8 cellular contexts compared by ENCODE assay signal in the genomic region with DNA sequence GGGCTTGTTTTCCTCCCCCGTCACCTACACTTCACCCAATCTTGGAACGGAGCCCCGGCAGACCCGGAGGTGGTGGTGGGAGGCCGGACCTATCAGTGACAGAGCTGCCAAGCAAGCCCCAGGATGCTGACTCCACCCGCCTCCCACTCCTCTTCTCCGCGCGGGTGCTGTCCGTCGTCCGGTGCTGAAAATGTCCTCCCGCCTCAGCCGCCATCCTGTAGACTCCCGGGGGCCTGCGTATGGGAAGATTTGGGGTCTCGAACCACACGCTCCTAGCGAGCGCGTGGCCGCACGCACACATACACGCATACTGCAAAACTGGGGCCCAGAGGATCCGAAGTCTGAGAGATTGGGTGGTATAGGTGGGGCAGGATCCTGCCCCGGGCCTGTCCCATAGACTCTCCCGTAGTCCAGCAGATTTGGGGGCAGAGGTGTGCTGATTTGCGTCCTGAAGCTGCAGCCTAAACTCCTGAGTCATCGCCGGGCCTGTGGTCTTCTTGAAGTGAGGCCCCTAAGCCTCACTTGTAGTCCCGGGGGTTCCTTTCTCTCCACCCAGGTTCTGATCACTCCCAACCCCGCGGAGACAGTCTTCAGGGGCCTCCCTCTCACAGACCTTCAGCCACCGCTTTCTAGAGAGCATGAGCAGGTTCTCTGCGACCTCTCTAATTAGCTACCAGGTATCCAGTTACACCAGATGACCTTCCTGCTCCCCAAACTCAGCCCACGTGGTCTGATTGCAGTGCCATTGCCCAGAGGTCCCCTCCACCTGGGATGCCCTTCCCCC. TPM values are rescaled to one million over a fixed set of nuclear protein-coding genes. Genes with fewer than 3 reads are reported as not detected.
A peak's percentile ranks its signal among the peaks of the same experiment; 100 is the strongest.
DNase-seq lines count a peak whose midpoint lies in the region; ATAC-seq and TF ChIP-seq lines count a peak whose summit lies in the region.

No MANE protein-coding gene starts in this region.

- CTCF ChIA-PET in A673 (lab: Charles Lee) (interaction anchor here (1.1 to 1.2 kb wide), 2 partner anchors 22 to 28 kb away, joined by 3 read pairs; no protein-coding TSS in a partner anchor), SK-N-SH (lab: Yijun Ruan, JAX) (interaction anchor here (0.6 to 6.2 kb wide), 9 partner anchors 8 to 140 kb away, joined by 3 to 63 read pairs (median 4); partner anchors contain the start of genes RAB1B and RIN1)

- DNase-seq in A673 (ENCODE audit: low spot score) (peak; percentile 92), SK-N-SH (no peak), ascending aorta (ENCODE audit: low spot score in 2 of 2) (peak in 1 of 2 donors; percentile 85), NCI-H510A treated with DMSO at 0.1 percent for 48 hours (lab: John Stamatoyannopoulos, UW) (no peak)
- DNase-seq in stimulated activated CD4-positive, alpha-beta T cell treated with anti-CD3 and anti-CD28 coated beads, Interleukin-12 subunit alpha, Interleukin-12 subunit beta, amount 100 ng/mL, for 24 hours (ENCODE audit: low read depth in 2 of 2) = peak; percentile 65 to 76

- no peak for TF ChIP-seq RAD21 in SK-N-SH (IDR thresholded peaks at IDR 0.05; ENCODE audit: low read length)

- H3K79me2 ChIP-seq in SK-N-SH (ENCODE audit: insufficient read depth) = peaks cover 37% of the 10 kb centered on the region; the same call in 1 of the 2 replicates

- peak overlapping the region; percentile 73 for H3K9ac ChIP-seq in SK-N-SH
- no peak overlapping the region for H3K9ac ChIP-seq in iPS-18a (ENCODE audit: low read length)

- H3K4me2 ChIP-seq in SK-N-SH = peak overlapping the region; percentile 94

- peak overlapping the region; percentile 91 for H3K27ac ChIP-seq in A673 (ENCODE audit: low read depth, low read length, poor library complexity, severe bottlenecking)
- peak overlapping the region; percentile 90 to 97 for H3K27ac ChIP-seq in SK-N-SH (ENCODE audit: low read depth in 2 of 2, low read length in 1 of 2)
- peak overlapping the region; percentile 93 to 94 for H3K27ac ChIP-seq in ascending aorta
- H3K27ac ChIP-seq in iPS-18a (ENCODE audit: low read length) = no peak overlapping the region

- TF ChIP-seq EP300 in SK-N-SH (IDR thresholded peaks at IDR 0.05; ENCODE audit: borderline replicate concordance in 1 of 2, low read depth in 1 of 2, low read length in 1 of 2) = no peak

- no peaks in the 10 kb centered on the region for H3K9me3 ChIP-seq in A673 (ENCODE audit: low read depth, low read length, poor library complexity, severe bottlenecking)
- no peaks in the 10 kb centered on the region for H3K9me3 ChIP-seq in SK-N-SH
- H3K9me3 ChIP-seq in ascending aorta = no peaks in the 10 kb centered on the region
- no peaks in the 10 kb centered on the region for H3K9me3 ChIP-seq in iPS-18a (ENCODE audit: control insufficient read depth, low read depth, low read length)

- H3K36me3 ChIP-seq in A673 (ENCODE audit: insufficient read depth, low read length, poor library complexity, severe bottlenecking) (no peaks in the 10 kb centered on the region), SK-N-SH (replicated peaks in 1 of 2; ENCODE audit: control insufficient read depth in 1 of 2, insufficient read depth in 2 of 2, low read length in 1 of 2) (peaks cover 0 to 17% of the 10 kb centered on the region in 2 experiments), ascending aorta (peaks cover 0 to 9% of the 10 kb centered on the region in 2 donors), iPS-18a (ENCODE audit: control insufficient read depth, low read depth, low read length) (no peaks in the 10 kb centered on the region)

- WGBS in SK-N-SH (ENCODE audit: low lambda C conversion rate) = 19% methylated on average over 28 of the region's 36 CpGs

- H3K4me1 ChIP-seq in A673 (ENCODE audit: insufficient read depth, low read length, poor library complexity, severe bottlenecking) (peaks cover 19% of the 10 kb centered on the region), SK-N-SH (ENCODE audit: control insufficient read depth in 1 of 2, insufficient read depth in 2 of 2, low read depth in 1 of 2, low read length in 1 of 2) (peaks cover 7 to 36% of the 10 kb centered on the region in 2 experiments; a peak in 2 of 4 replicates), ascending aorta (peaks cover 8 to 22% of the 10 kb centered on the region in 2 donors), iPS-18a (ENCODE audit: control insufficient read depth, low read depth, low read length) (peaks cover 7% of the 10 kb centered on the region)

- TF ChIP-seq CTCF in A673 (conservative IDR thresholded peaks at IDR 0.05; ENCODE audit: low read depth, low read length) = no peak
- TF ChIP-seq CTCF in SK-N-SH (IDR thresholded peaks at IDR 0.05) = no peak
- TF ChIP-seq CTCF in ascending aorta (IDR thresholded peaks at IDR 0.05) = no peak

- peaks cover 9% of the 10 kb centered on the region for H3F3A ChIP-seq in SK-N-SH (replicated peaks; ENCODE audit: insufficient read depth)

- H3K9me2 ChIP-seq in SK-N-SH = no peaks in the 10 kb centered on the region

- no peaks in the 10 kb centered on the region for H3K27me3 ChIP-seq in A673 (replicated peaks; ENCODE audit: insufficient read depth, low read depth, low read length, poor library complexity)
- no peaks in the 10 kb centered on the region for H3K27me3 ChIP-seq in SK-N-SH (ENCODE audit: insufficient read depth)
- peaks cover 8% of the 10 kb centered on the region for H3K27me3 ChIP-seq in ascending aorta
- peaks cover 34% of the 10 kb centered on the region for H3K27me3 ChIP-seq in iPS-18a (ENCODE audit: control insufficient read depth, insufficient read depth, low read length)

- ATAC-seq in GM18867 (IDR thresholded peaks at IDR 0.05; ENCODE audit: unreplicated experiment) (peak; percentile 29), HG03108 (IDR thresholded peaks at IDR 0.05; ENCODE audit: unreplicated experiment) (peak; percentile 25)

- peak overlapping the region; percentile 55; the same call in 1 of the 2 replicates for H2AFZ ChIP-seq in SK-N-SH (ENCODE audit: low read depth)

- BruUV-seq in A673 (replicated peaks; lab: Mats Ljungman, UMichigan) = TSS peak; percentile 89

- H3K4me3 ChIP-seq in A673 (ENCODE audit: low read depth, low read length, poor library complexity, severe bottlenecking) = peak overlapping the region; percentile 77
- H3K4me3 ChIP-seq in SK-N-SH (ENCODE audit: low read depth in 2 of 2, low read length in 1 of 2) = peak overlapping the region; percentile 84 to 90
- H3K4me3 ChIP-seq in ascending aorta = peak overlapping the region; percentile 72 to 74
- H3K4me3 ChIP-seq in iPS-18a (ENCODE audit: low read length) = peak overlapping the region; percentile 76

- POLR2A ChIA-PET in A673 (lab: Charles Lee; ENCODE audit: low non-redundant PET) (interaction anchor here (0.6 to 1.2 kb wide), 2 partner anchors 23 to 166 kb away, joined by 5 to 13 read pairs; no protein-coding TSS in a partner anchor), SK-N-SH (lab: Yijun Ruan, JAX) (interaction anchor here (0.7 to 4.2 kb wide), 12 partner anchors 9 to 240 kb away, joined by 3 to 19 read pairs (median 4); partner anchors contain the start of gene CD248)

- intact Hi-C loops in A673 (cut with micrococcal nuclease; ENCODE audit: unreplicated experiment) (no loop called here), ascending aorta (cut with DNase I) (loop anchor here (1.0 to 2.0 kb wide), 3 partner anchors 21 to 131 kb away; partner anchors contain the start of genes NPAS4 and RAB1B)

- H4K20me1 ChIP-seq in SK-N-SH (ENCODE audit: insufficient read depth) = 0 out of 2 replicates have a peak, but pooled peaks cover 2% of the 10 kb centered on the region

TF ChIP-seq in SK-N-SH, 30 proteins besides CTCF, POLR2A, EP300 and RAD21 (continues in another document):
- TF ChIP-seq, protein P1, sequence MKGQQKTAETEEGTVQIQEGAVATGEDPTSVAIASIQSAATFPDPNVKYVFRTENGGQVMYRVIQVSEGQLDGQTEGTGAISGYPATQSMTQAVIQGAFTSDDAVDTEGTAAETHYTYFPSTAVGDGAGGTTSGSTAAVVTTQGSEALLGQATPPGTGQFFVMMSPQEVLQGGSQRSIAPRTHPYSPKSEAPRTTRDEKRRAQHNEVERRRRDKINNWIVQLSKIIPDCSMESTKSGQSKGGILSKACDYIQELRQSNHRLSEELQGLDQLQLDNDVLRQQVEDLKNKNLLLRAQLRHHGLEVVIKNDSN (IDR thresholded peaks at IDR 0.05; ENCODE audit: borderline replicate concordance, low read depth) = no peak
- TF ChIP-seq, protein P2, sequence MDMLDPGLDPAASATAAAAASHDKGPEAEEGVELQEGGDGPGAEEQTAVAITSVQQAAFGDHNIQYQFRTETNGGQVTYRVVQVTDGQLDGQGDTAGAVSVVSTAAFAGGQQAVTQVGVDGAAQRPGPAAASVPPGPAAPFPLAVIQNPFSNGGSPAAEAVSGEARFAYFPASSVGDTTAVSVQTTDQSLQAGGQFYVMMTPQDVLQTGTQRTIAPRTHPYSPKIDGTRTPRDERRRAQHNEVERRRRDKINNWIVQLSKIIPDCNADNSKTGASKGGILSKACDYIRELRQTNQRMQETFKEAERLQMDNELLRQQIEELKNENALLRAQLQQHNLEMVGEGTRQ (IDR thresholded peaks at IDR 0.05; ENCODE audit: borderline replicate concordance, low read depth, low read length) = no peak
- TF ChIP-seq ELF1 (IDR thresholded peaks at IDR 0.05) (no peak), NRF1 (IDR thresholded peaks at IDR 0.05; ENCODE audit: low read depth, low read length) (no peak), RFX5 (IDR thresholded peaks at IDR 0.05; ENCODE audit: low read length) (no peak), FOSL2 (IDR thresholded peaks at IDR 0.05; ENCODE audit: borderline replicate concordance, low read depth) (no peak)

RNA-seq across cellular contexts. Expression of gene YIF1A, which starts 0.8 kb away (rescaled TPM):
- total RNA-seq in A673 (2021) = 125 and 128 TPM in 2 replicates
- 115 and 123 TPM in 2 replicates for polyA plus RNA-seq in SK-N-SH (2012; rRNA removed)
- polyA plus RNA-seq in SK-N-SH (2012; cell fraction: cytosol; rRNA removed) = 49.5 and 87.8 TPM in 2 replicates
- polyA plus RNA-seq in SK-N-SH (2012; cell fraction: nucleus; rRNA removed) = 159 and 164 TPM in 2 replicates
- total RNA-seq in ascending aorta = 161 TPM

RNA-seq across cellular contexts. Expression of gene TMEM151A, which starts 2.0 kb away (rescaled TPM):
- 1.5 and 1.7 TPM in 2 replicates for total RNA-seq in A673 (2021)
- 0.29 and 0.35 TPM in 2 replicates for polyA plus RNA-seq in SK-N-SH (2012; rRNA removed)
- polyA plus RNA-seq in SK-N-SH (2012; cell fraction: cytosol; rRNA removed) = 0.12 and 0.26 TPM in 2 replicates
- 0.56 and 0.69 TPM in 2 replicates for polyA plus RNA-seq in SK-N-SH (2012; cell fraction: nucleus; rRNA removed)
- total RNA-seq in ascending aorta = 3.6 TPM

RNA-seq across cellular contexts. Expression of gene CNIH2, which starts 11.8 kb away (rescaled TPM):
- total RNA-seq in A673 (2021) = 11.6 and 13.7 TPM in 2 replicates
- polyA plus RNA-seq in SK-N-SH (2012; rRNA removed) = 7.4 and 11.8 TPM in 2 replicates
- polyA plus RNA-seq in SK-N-SH (2012; cell fraction: cytosol; rRNA removed) = 9.1 and 9.3 TPM in 2 replicates
- 11.9 and 12.3 TPM in 2 replicates for polyA plus RNA-seq in SK-N-SH (2012; cell fraction: nucleus; rRNA removed)
- not detected for total RNA-seq in ascending aorta

RNA-seq across cellular contexts. Expression of gene RAB1B, which starts 21.3 kb away (rescaled TPM):
- total RNA-seq in A673 (2021) (171 and 186 TPM in 2 replicates), ascending aorta (171 TPM)
- 204 and 208 TPM in 2 replicates for polyA plus RNA-seq in SK-N-SH (2012; rRNA removed)
- 90.6 and 132 TPM in 2 replicates for polyA plus RNA-seq in SK-N-SH (2012; cell fraction: cytosol; rRNA removed)
- polyA plus RNA-seq in SK-N-SH (2012; cell fraction: nucleus; rRNA removed) = 85.5 and 96.0 TPM in 2 replicates

RNA-seq across cellular contexts. Expression of gene CD248, which starts 27.1 kb away (rescaled TPM):
- total RNA-seq in A673 (2021) (97.8 and 111 TPM in 2 replicates), ascending aorta (193 TPM)
- 2.6 and 7.7 TPM in 2 replicates for polyA plus RNA-seq in SK-N-SH (2012; rRNA removed)
- polyA plus RNA-seq in SK-N-SH (2012; cell fraction: cytosol; rRNA removed) = 2.9 and 3.8 TPM in 2 replicates
- polyA plus RNA-seq in SK-N-SH (2012; cell fraction: nucleus; rRNA removed) = 3.0 and 4.6 TPM in 2 replicates

Comparison
In these comparisons a context has a peak if more than half of its experiments do, and no peak if none do; other contexts are left out.
1. DNase-seq: peak in A673 (single experiment) and stimulated activated CD4-positive, alpha-beta T cell treated with anti-CD3 and anti-CD28 coated beads, Interleukin-12 subunit alpha, Interleukin-12 subunit beta, amount 100 ng/mL, for 24 hours (2 of 2); none in SK-N-SH (single experiment) and NCI-H510A treated with DMSO at 0.1 percent for 48 hours (single experiment).
2. RNA of gene CNIH2, which starts 11.8 kb away (total RNA-seq): 11.6 to 13.7 TPM in A673; not detected in ascending aorta (single experiment); every median in the first group is over 10 times any median in the second.
3. Peak in every context shown above with its lines, with median percentiles within 50 percentile points of each other: H3K4me3 ChIP-seq.